In genomic region chr1:234468580-234468979, GRCh38 we compare ENCODE assay signal across 12 cellular contexts. TPM values are rescaled to one million over a fixed set of nuclear protein-coding genes. Genes with fewer than 3 reads are reported as not detected.
DNase-seq lines count a peak whose midpoint lies in the region; ATAC-seq and TF ChIP-seq lines count a peak whose summit lies in the region.
"Had no signal": no experiment of that assay in that cellular context is flagged by ENCODE, and none has a peak within 500 bp of the region (broad histone marks: within the 10 kb centered on the region; RNA-seq: fewer than 3 reads in every experiment).

No MANE protein-coding gene starts in this region.

- H3K27me3 ChIP-seq in ascending aorta: no peaks in the 10 kb centered on the region
- H3K27me3 ChIP-seq: BLaER1 had no signal

- H3K4me3 Mint-ChIP-seq in activated CD8-positive, alpha-beta T cell treated with anti-CD3 and anti-CD28 coated beads for 36 hours: no peak overlapping the region
- H3K4me3 Mint-ChIP-seq in activated CD8-positive, alpha-beta T cell treated with anti-CD3 and anti-CD28 coated beads, Interleukin-2, amount 10 ng/mL, durations not matched to agents 7 days and 5 days: no peak overlapping the region
- no peak overlapping the region for H3K4me3 Mint-ChIP-seq in activated T-helper 1 cell treated with anti-CD3 and anti-CD28 coated beads, Interleukin-12 subunit alpha, Interleukin-12 subunit beta, Interleukin-2, Interleukin-4 antibody, amounts not matched to agents 30 ng/mL and 10 ng/mL and 1 ng/mL, durations not matched to agents 14 hours and 24 hours and 36 hours
- H3K4me3 Mint-ChIP-seq in endothelial cell (ENCODE audit: unreplicated experiment): peak overlapping the region; percentile 1
- H3K4me3 Mint-ChIP-seq: CD14-positive monocyte; CD4-positive, alpha-beta memory T cell; H9 had no signal

- no peaks in the 10 kb centered on the region for H3K4me1 ChIP-seq in ascending aorta

- no peaks in the 10 kb centered on the region for H3K9me3 Mint-ChIP-seq in activated CD8-positive, alpha-beta T cell treated with anti-CD3 and anti-CD28 coated beads for 36 hours
- no peaks in the 10 kb centered on the region for H3K9me3 Mint-ChIP-seq in activated CD8-positive, alpha-beta T cell treated with anti-CD3 and anti-CD28 coated beads, Interleukin-2, amount 10 ng/mL, durations not matched to agents 7 days and 5 days (ENCODE audit: insufficient read depth)
- H3K9me3 Mint-ChIP-seq in activated T-helper 1 cell treated with anti-CD3 and anti-CD28 coated beads, Interleukin-12 subunit alpha, Interleukin-12 subunit beta, Interleukin-2, Interleukin-4 antibody, amounts not matched to agents 30 ng/mL and 10 ng/mL and 1 ng/mL, durations not matched to agents 14 hours and 24 hours and 36 hours: no peaks in the 10 kb centered on the region
- H3K9me3 Mint-ChIP-seq in endothelial cell (ENCODE audit: unreplicated experiment): no peaks in the 10 kb centered on the region
- H3K9me3 Mint-ChIP-seq: CD14-positive monocyte; CD4-positive, alpha-beta memory T cell; H9 had no signal

- no peak overlapping the region for H3K4me3 ChIP-seq in ascending aorta
- H3K4me3 ChIP-seq: BLaER1 had no signal

- intact Hi-C loops in activated CD8-positive, alpha-beta T cell treated with anti-CD3 and anti-CD28 coated beads for 36 hours (cut with micrococcal nuclease): no loop called here
- intact Hi-C loops in activated T-helper 1 cell treated with anti-CD3 and anti-CD28 coated beads, Interleukin-12 subunit alpha, Interleukin-12 subunit beta, Interleukin-2, Interleukin-4 antibody, amounts not matched to agents 30 ng/mL and 10 ng/mL and 1 ng/mL, durations not matched to agents 14 hours and 24 hours and 36 hours (cut with micrococcal nuclease): no loop called here
- intact Hi-C loops in ascending aorta (cut with DNase I): no loop called here

- TF ChIP-seq CTCF in activated CD8-positive, alpha-beta T cell treated with anti-CD3 and anti-CD28 coated beads for 36 hours (IDR thresholded peaks at IDR 0.05): no peak
- TF ChIP-seq CTCF in endothelial cell (IDR thresholded peaks at IDR 0.05; ENCODE audit: unreplicated experiment) (no peak), ascending aorta (IDR thresholded peaks at IDR 0.05) (no peak)

- H3K36me3 ChIP-seq in ascending aorta: peaks cover 0 to 5% of the 10 kb centered on the region in 2 donors

- POLR2A ChIA-PET in activated CD8-positive, alpha-beta T cell treated with anti-CD3 and anti-CD28 coated beads for 36 hours (lab: Charles Lee): no interaction called here
- POLR2A ChIA-PET in activated CD8-positive, alpha-beta T cell treated with anti-CD3 and anti-CD28 coated beads, Interleukin-2, amount 10 ng/mL, durations not matched to agents 7 days and 5 days (lab: Charles Lee): no interaction called here

- no peaks in the 10 kb centered on the region for H3K9me3 ChIP-seq in ascending aorta
- H3K9me3 ChIP-seq: BLaER1 had no signal

- H3K27ac ChIP-seq in ascending aorta: no peak overlapping the region
- H3K27ac ChIP-seq: BLaER1 had no signal

- no peaks in the 10 kb centered on the region for H3K27me3 Mint-ChIP-seq in activated CD8-positive, alpha-beta T cell treated with anti-CD3 and anti-CD28 coated beads for 36 hours
- H3K27me3 Mint-ChIP-seq in activated CD8-positive, alpha-beta T cell treated with anti-CD3 and anti-CD28 coated beads, Interleukin-2, amount 10 ng/mL, durations not matched to agents 7 days and 5 days (ENCODE audit: low read depth): no peaks in the 10 kb centered on the region
- H3K27me3 Mint-ChIP-seq in activated T-helper 1 cell treated with anti-CD3 and anti-CD28 coated beads, Interleukin-12 subunit alpha, Interleukin-12 subunit beta, Interleukin-2, Interleukin-4 antibody, amounts not matched to agents 30 ng/mL and 10 ng/mL and 1 ng/mL, durations not matched to agents 14 hours and 24 hours and 36 hours (ENCODE audit: insufficient read depth): no peaks in the 10 kb centered on the region
- H3K27me3 Mint-ChIP-seq in endothelial cell (ENCODE audit: unreplicated experiment): no peaks in the 10 kb centered on the region
- H3K27me3 Mint-ChIP-seq: CD4-positive, alpha-beta memory T cell had no signal

- CTCF ChIA-PET in activated CD8-positive, alpha-beta T cell treated with anti-CD3 and anti-CD28 coated beads for 36 hours (lab: Charles Lee): interaction anchor here (1.1 kb wide), 1 partner anchor 19 kb away, joined by 3 read pairs; no protein-coding TSS in a partner anchor
- CTCF ChIA-PET in activated CD8-positive, alpha-beta T cell treated with anti-CD3 and anti-CD28 coated beads, Interleukin-2, amount 10 ng/mL, durations not matched to agents 7 days and 5 days (lab: Charles Lee): no interaction called here

- H3K27ac Mint-ChIP-seq in activated CD8-positive, alpha-beta T cell treated with anti-CD3 and anti-CD28 coated beads for 36 hours: peak overlapping the region; percentile 2
- H3K27ac Mint-ChIP-seq in activated CD8-positive, alpha-beta T cell treated with anti-CD3 and anti-CD28 coated beads, Interleukin-2, amount 10 ng/mL, durations not matched to agents 7 days and 5 days: no peak overlapping the region
- peak overlapping the region; percentile 2 for H3K27ac Mint-ChIP-seq in activated T-helper 1 cell treated with anti-CD3 and anti-CD28 coated beads, Interleukin-12 subunit alpha, Interleukin-12 subunit beta, Interleukin-2, Interleukin-4 antibody, amounts not matched to agents 30 ng/mL and 10 ng/mL and 1 ng/mL, durations not matched to agents 14 hours and 24 hours and 36 hours
- H3K27ac Mint-ChIP-seq in endothelial cell (ENCODE audit: unreplicated experiment): no peak overlapping the region
- H3K27ac Mint-ChIP-seq: CD4-positive, alpha-beta memory T cell; H9 had no signal

- H3K4me1 Mint-ChIP-seq in activated CD8-positive, alpha-beta T cell treated with anti-CD3 and anti-CD28 coated beads for 36 hours (ENCODE audit: low read depth): peaks cover 14% of the 10 kb centered on the region
- H3K4me1 Mint-ChIP-seq in activated CD8-positive, alpha-beta T cell treated with anti-CD3 and anti-CD28 coated beads, Interleukin-2, amount 10 ng/mL, durations not matched to agents 7 days and 5 days (ENCODE audit: low read depth): peaks cover 20% of the 10 kb centered on the region
- peaks cover 23% of the 10 kb centered on the region for H3K4me1 Mint-ChIP-seq in activated T-helper 1 cell treated with anti-CD3 and anti-CD28 coated beads, Interleukin-12 subunit alpha, Interleukin-12 subunit beta, Interleukin-2, Interleukin-4 antibody, amounts not matched to agents 30 ng/mL and 10 ng/mL and 1 ng/mL, durations not matched to agents 14 hours and 24 hours and 36 hours (ENCODE audit: low read depth)
- peaks cover 15% of the 10 kb centered on the region for H3K4me1 Mint-ChIP-seq in endothelial cell (ENCODE audit: unreplicated experiment)
- H3K4me1 Mint-ChIP-seq: H9 had no signal

- no peak for DNase-seq in activated CD8-positive, alpha-beta T cell treated with anti-CD3 and anti-CD28 coated beads for 36 hours
- no peak for DNase-seq in activated CD8-positive, alpha-beta T cell treated with anti-CD3 and anti-CD28 coated beads, Interleukin-2, amount 10 ng/mL, durations not matched to agents 7 days and 5 days
- DNase-seq in activated T-helper 1 cell treated with anti-CD3 and anti-CD28 coated beads, Interleukin-12 subunit alpha, Interleukin-12 subunit beta, Interleukin-2, Interleukin-4 antibody, amounts not matched to agents 30 ng/mL and 10 ng/mL and 1 ng/mL, durations not matched to agents 14 hours and 24 hours and 36 hours (ENCODE audit: low spot score): no peak
- no peak for DNase-seq in endothelial cell (ENCODE audit: low spot score)
- no peak for DNase-seq in activated naive CD4-positive, alpha-beta T cell treated with Interleukin-2 at 50 U/mL for 16 hours
- no peak for DNase-seq in ascending aorta (ENCODE audit: low spot score in 2 of 2)
- DNase-seq: 8988T; CD4-positive, alpha-beta memory T cell; H9 had no signal

- ATAC-seq in activated CD8-positive, alpha-beta T cell treated with anti-CD3 and anti-CD28 coated beads for 36 hours: no peak
- ATAC-seq in activated CD8-positive, alpha-beta T cell treated with anti-CD3 and anti-CD28 coated beads, Interleukin-2, amount 10 ng/mL, durations not matched to agents 7 days and 5 days: no peak
- no peak for ATAC-seq in HG02884 (IDR thresholded peaks at IDR 0.05; ENCODE audit: unreplicated experiment)

- peaks cover 38% of the 10 kb centered on the region for H3K36me3 Mint-ChIP-seq in activated CD8-positive, alpha-beta T cell treated with anti-CD3 and anti-CD28 coated beads for 36 hours (ENCODE audit: low read depth)
- H3K36me3 Mint-ChIP-seq in activated CD8-positive, alpha-beta T cell treated with anti-CD3 and anti-CD28 coated beads, Interleukin-2, amount 10 ng/mL, durations not matched to agents 7 days and 5 days (ENCODE audit: low read depth): peaks cover 38% of the 10 kb centered on the region
- H3K36me3 Mint-ChIP-seq in activated T-helper 1 cell treated with anti-CD3 and anti-CD28 coated beads, Interleukin-12 subunit alpha, Interleukin-12 subunit beta, Interleukin-2, Interleukin-4 antibody, amounts not matched to agents 30 ng/mL and 10 ng/mL and 1 ng/mL, durations not matched to agents 14 hours and 24 hours and 36 hours (ENCODE audit: low read depth): peaks cover 37% of the 10 kb centered on the region
- peaks cover 7% of the 10 kb centered on the region for H3K36me3 Mint-ChIP-seq in endothelial cell (ENCODE audit: low read depth, unreplicated experiment)

RNA-seq across cellular contexts. Expression of gene TARBP1, which starts 10.4 kb away (rescaled TPM):
- 10 to 100 TPM; 53.9 to 61.3 TPM for total RNA-seq in activated CD8-positive, alpha-beta T cell treated with anti-CD3 and anti-CD28 coated beads for 36 hours
- 10 to 100 TPM; 35.7 TPM for total RNA-seq in activated CD8-positive, alpha-beta T cell treated with anti-CD3 and anti-CD28 coated beads, Interleukin-2, amount 10 ng/mL, durations not matched to agents 7 days and 5 days
- total RNA-seq in activated T-helper 1 cell treated with anti-CD3 and anti-CD28 coated beads, Interleukin-12 subunit alpha, Interleukin-12 subunit beta, Interleukin-2, Interleukin-4 antibody, amounts not matched to agents 30 ng/mL and 10 ng/mL and 1 ng/mL, durations not matched to agents 14 hours and 24 hours and 36 hours: 71.7 and 78.9 TPM in 2 replicates
- total RNA-seq in endothelial cell (ENCODE audit: unreplicated experiment) (39.6 TPM), ascending aorta (19.2 TPM)

Comparison
In these comparisons a context has a peak if more than half of its experiments do, and no peak if none do; other contexts are left out.
1. H3K27ac Mint-ChIP-seq: peak in activated CD8-positive, alpha-beta T cell treated with anti-CD3 and anti-CD28 coated beads for 36 hours (single experiment) and activated T-helper 1 cell treated with anti-CD3 and anti-CD28 coated beads, Interleukin-12 subunit alpha, Interleukin-12 subunit beta, Interleukin-2, Interleukin-4 antibody, amounts not matched to agents 30 ng/mL and 10 ng/mL and 1 ng/mL, durations not matched to agents 14 hours and 24 hours and 36 hours (single experiment); none in activated CD8-positive, alpha-beta T cell treated with anti-CD3 and anti-CD28 coated beads, Interleukin-2, amount 10 ng/mL, durations not matched to agents 7 days and 5 days (single experiment) and endothelial cell (single experiment).